Comparison of ENCODE assay signal across 2 cellular contexts in the genomic region with DNA sequence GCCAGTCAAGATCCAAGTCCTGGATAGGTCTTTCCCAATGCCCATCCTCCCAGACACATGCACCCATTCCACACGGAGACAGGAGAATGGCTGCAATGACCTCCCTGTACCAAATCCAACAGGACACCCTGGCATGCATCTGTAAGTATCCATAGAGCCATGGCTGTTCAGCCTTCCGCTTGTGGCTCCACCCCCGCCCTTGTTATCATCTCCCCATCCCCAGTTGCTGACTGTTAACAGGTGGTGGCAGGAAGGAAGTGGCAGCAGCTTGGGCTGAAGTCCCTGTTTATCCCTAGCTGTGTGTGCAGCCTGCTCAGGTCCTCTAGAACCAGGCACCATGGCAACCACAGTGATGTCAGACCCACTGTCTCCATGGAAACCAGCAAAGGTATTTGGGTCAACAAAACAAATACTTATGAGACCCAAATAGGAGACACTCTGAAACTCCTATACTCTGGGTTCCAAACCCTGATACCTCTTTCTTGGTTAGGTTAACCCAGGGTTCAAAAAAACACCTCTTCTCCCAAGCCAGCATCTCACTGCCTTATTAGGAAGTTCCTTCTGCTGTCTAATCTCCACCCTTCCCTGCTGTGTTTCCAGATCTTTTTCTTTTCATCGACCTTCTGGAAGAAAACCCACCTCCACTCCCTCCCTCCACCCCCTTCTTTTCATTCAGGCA.
A peak's percentile ranks its signal among the peaks of the same experiment; 100 is the strongest.
TF ChIP-seq lines count a peak whose summit lies in the region.

No MANE protein-coding gene starts in this region.

TF ChIP-seq in WTC11, 78 proteins besides CTCF, POLR2A, EP300 and RAD21:
- TF ChIP-seq, protein P1, sequence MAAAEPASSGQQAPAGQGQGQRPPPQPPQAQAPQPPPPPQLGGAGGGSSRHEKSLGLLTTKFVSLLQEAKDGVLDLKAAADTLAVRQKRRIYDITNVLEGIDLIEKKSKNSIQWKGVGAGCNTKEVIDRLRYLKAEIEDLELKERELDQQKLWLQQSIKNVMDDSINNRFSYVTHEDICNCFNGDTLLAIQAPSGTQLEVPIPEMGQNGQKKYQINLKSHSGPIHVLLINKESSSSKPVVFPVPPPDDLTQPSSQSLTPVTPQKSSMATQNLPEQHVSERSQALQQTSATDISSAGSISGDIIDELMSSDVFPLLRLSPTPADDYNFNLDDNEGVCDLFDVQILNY (CRISPR knock-in tag; IDR thresholded peaks at IDR 0.05), result no peak
- TF ChIP-seq CREM (CRISPR knock-in tag; IDR thresholded peaks at IDR 0.05) (no peak), IRF2 (CRISPR knock-in tag; IDR thresholded peaks at IDR 0.05; ENCODE audit: borderline replicate concordance, low read depth) (no peak), CBFB (CRISPR knock-in tag; IDR thresholded peaks at IDR 0.05; ENCODE audit: low read depth) (no peak), SP1 (CRISPR knock-in tag; conservative IDR thresholded peaks at IDR 0.05) (no peak)
- TF ChIP-seq, protein P2, sequence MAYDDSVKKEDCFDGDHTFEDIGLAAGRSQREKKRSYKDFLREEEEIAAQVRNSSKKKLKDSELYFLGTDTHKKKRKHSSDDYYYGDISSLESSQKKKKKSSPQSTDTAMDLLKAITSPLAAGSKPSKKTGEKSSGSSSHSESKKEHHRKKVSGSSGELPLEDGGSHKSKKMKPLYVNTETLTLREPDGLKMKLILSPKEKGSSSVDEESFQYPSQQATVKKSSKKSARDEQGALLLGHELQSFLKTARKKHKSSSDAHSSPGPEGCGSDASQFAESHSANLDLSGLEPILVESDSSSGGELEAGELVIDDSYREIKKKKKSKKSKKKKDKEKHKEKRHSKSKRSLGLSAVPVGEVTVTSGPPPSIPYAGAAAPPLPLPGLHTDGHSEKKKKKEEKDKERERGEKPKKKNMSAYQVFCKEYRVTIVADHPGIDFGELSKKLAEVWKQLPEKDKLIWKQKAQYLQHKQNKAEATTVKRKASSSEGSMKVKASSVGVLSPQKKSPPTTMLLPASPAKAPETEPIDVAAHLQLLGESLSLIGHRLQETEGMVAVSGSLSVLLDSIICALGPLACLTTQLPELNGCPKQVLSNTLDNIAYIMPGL (CRISPR knock-in tag; IDR thresholded peaks at IDR 0.05), result no peak
- TF ChIP-seq, protein P3, sequence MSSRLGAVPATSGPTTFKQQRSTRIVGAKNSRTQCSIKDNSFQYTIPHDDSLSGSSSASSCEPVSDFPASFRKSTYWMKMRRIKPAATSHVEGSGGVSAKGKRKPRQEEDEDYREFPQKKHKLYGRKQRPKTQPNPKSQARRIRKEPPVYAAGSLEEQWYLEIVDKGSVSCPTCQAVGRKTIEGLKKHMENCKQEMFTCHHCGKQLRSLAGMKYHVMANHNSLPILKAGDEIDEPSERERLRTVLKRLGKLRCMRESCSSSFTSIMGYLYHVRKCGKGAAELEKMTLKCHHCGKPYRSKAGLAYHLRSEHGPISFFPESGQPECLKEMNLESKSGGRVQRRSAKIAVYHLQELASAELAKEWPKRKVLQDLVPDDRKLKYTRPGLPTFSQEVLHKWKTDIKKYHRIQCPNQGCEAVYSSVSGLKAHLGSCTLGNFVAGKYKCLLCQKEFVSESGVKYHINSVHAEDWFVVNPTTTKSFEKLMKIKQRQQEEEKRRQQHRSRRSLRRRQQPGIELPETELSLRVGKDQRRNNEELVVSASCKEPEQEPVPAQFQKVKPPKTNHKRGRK (CRISPR knock-in tag; IDR thresholded peaks at IDR 0.05; ENCODE audit: borderline replicate concordance), result no peak
- TF ChIP-seq, protein P4, sequence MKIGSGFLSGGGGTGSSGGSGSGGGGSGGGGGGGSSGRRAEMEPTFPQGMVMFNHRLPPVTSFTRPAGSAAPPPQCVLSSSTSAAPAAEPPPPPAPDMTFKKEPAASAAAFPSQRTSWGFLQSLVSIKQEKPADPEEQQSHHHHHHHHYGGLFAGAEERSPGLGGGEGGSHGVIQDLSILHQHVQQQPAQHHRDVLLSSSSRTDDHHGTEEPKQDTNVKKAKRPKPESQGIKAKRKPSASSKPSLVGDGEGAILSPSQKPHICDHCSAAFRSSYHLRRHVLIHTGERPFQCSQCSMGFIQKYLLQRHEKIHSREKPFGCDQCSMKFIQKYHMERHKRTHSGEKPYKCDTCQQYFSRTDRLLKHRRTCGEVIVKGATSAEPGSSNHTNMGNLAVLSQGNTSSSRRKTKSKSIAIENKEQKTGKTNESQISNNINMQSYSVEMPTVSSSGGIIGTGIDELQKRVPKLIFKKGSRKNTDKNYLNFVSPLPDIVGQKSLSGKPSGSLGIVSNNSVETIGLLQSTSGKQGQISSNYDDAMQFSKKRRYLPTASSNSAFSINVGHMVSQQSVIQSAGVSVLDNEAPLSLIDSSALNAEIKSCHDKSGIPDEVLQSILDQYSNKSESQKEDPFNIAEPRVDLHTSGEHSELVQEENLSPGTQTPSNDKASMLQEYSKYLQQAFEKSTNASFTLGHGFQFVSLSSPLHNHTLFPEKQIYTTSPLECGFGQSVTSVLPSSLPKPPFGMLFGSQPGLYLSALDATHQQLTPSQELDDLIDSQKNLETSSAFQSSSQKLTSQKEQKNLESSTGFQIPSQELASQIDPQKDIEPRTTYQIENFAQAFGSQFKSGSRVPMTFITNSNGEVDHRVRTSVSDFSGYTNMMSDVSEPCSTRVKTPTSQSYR (CRISPR knock-in tag; IDR thresholded peaks at IDR 0.05), result no peak
- TF ChIP-seq, protein P5, sequence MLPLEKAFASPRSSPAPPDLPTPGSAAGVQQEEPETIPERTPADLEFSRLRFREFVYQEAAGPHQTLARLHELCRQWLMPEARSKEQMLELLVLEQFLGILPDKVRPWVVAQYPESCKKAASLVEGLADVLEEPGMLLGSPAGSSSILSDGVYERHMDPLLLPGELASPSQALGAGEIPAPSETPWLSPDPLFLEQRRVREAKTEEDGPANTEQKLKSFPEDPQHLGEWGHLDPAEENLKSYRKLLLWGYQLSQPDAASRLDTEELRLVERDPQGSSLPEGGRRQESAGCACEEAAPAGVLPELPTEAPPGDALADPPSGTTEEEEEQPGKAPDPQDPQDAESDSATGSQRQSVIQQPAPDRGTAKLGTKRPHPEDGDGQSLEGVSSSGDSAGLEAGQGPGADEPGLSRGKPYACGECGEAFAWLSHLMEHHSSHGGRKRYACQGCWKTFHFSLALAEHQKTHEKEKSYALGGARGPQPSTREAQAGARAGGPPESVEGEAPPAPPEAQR (CRISPR knock-in tag; IDR thresholded peaks at IDR 0.05), result no peak

TF ChIP-seq in HepG2, 621 proteins besides CTCF, POLR2A, EP300 and RAD21 (continues in another document):
- peak; percentile 84 for TF ChIP-seq RFX3 (CRISPR knock-in tag; IDR thresholded peaks at IDR 0.05)
- no peak for TF ChIP-seq ZNF34 (CRISPR knock-in tag; IDR thresholded peaks at IDR 0.05; ENCODE audit: borderline replicate concordance)
- peak; percentile 80 for TF ChIP-seq ETV5 (CRISPR knock-in tag; IDR thresholded peaks at IDR 0.05; ENCODE audit: borderline replicate concordance)
- TF ChIP-seq, protein P6, sequence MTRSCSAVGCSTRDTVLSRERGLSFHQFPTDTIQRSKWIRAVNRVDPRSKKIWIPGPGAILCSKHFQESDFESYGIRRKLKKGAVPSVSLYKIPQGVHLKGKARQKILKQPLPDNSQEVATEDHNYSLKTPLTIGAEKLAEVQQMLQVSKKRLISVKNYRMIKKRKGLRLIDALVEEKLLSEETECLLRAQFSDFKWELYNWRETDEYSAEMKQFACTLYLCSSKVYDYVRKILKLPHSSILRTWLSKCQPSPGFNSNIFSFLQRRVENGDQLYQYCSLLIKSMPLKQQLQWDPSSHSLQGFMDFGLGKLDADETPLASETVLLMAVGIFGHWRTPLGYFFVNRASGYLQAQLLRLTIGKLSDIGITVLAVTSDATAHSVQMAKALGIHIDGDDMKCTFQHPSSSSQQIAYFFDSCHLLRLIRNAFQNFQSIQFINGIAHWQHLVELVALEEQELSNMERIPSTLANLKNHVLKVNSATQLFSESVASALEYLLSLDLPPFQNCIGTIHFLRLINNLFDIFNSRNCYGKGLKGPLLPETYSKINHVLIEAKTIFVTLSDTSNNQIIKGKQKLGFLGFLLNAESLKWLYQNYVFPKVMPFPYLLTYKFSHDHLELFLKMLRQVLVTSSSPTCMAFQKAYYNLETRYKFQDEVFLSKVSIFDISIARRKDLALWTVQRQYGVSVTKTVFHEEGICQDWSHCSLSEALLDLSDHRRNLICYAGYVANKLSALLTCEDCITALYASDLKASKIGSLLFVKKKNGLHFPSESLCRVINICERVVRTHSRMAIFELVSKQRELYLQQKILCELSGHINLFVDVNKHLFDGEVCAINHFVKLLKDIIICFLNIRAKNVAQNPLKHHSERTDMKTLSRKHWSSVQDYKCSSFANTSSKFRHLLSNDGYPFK (CRISPR knock-in tag; IDR thresholded peaks at IDR 0.05; ENCODE audit: borderline replicate concordance), result no peak
- TF ChIP-seq ZNF451 (CRISPR knock-in tag; IDR thresholded peaks at IDR 0.05), result 0 out of 2 replicates have a peak, but pooled peaks have one; percentile 35
- TF ChIP-seq, protein P7, sequence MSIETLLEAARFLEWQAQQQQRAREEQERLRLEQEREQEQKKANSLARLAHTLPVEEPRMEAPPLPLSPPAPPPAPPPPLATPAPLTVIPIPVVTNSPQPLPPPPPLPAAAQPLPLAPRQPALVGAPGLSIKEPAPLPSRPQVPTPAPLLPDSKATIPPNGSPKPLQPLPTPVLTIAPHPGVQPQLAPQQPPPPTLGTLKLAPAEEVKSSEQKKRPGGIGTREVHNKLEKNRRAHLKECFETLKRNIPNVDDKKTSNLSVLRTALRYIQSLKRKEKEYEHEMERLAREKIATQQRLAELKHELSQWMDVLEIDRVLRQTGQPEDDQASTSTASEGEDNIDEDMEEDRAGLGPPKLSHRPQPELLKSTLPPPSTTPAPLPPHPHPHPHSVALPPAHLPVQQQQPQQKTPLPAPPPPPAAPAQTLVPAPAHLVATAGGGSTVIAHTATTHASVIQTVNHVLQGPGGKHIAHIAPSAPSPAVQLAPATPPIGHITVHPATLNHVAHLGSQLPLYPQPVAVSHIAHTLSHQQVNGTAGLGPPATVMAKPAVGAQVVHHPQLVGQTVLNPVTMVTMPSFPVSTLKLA (IDR thresholded peaks at IDR 0.05), result peak; percentile 41; the same call in 1 of the 2 replicates
- no peak for TF ChIP-seq ZFP62 (CRISPR knock-in tag; IDR thresholded peaks at IDR 0.05)
- peak; percentile 54; the same call in 1 of the 2 replicates for TF ChIP-seq SALL1 (CRISPR knock-in tag; IDR thresholded peaks at IDR 0.05)
- TF ChIP-seq, protein P8, sequence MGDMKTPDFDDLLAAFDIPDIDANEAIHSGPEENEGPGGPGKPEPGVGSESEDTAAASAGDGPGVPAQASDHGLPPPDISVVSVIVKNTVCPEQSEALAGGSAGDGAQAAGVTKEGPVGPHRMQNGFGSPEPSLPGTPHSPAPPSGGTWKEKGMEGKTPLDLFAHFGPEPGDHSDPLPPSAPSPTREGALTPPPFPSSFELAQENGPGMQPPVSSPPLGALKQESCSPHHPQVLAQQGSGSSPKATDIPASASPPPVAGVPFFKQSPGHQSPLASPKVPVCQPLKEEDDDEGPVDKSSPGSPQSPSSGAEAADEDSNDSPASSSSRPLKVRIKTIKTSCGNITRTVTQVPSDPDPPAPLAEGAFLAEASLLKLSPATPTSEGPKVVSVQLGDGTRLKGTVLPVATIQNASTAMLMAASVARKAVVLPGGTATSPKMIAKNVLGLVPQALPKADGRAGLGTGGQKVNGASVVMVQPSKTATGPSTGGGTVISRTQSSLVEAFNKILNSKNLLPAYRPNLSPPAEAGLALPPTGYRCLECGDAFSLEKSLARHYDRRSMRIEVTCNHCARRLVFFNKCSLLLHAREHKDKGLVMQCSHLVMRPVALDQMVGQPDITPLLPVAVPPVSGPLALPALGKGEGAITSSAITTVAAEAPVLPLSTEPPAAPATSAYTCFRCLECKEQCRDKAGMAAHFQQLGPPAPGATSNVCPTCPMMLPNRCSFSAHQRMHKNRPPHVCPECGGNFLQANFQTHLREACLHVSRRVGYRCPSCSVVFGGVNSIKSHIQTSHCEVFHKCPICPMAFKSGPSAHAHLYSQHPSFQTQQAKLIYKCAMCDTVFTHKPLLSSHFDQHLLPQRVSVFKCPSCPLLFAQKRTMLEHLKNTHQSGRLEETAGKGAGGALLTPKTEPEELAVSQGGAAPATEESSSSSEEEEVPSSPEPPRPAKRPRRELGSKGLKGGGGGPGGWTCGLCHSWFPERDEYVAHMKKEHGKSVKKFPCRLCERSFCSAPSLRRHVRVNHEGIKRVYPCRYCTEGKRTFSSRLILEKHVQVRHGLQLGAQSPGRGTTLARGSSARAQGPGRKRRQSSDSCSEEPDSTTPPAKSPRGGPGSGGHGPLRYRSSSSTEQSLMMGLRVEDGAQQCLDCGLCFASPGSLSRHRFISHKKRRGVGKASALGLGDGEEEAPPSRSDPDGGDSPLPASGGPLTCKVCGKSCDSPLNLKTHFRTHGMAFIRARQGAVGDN (CRISPR knock-in tag; IDR thresholded peaks at IDR 0.05), result peak; percentile 67
- TF ChIP-seq, protein P9, sequence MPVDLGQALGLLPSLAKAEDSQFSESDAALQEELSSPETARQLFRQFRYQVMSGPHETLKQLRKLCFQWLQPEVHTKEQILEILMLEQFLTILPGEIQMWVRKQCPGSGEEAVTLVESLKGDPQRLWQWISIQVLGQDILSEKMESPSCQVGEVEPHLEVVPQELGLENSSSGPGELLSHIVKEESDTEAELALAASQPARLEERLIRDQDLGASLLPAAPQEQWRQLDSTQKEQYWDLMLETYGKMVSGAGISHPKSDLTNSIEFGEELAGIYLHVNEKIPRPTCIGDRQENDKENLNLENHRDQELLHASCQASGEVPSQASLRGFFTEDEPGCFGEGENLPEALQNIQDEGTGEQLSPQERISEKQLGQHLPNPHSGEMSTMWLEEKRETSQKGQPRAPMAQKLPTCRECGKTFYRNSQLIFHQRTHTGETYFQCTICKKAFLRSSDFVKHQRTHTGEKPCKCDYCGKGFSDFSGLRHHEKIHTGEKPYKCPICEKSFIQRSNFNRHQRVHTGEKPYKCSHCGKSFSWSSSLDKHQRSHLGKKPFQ (CRISPR knock-in tag; IDR thresholded peaks at IDR 0.05; ENCODE audit: insufficient replicate concordance), result peak; percentile 35
- TF ChIP-seq, protein P10, sequence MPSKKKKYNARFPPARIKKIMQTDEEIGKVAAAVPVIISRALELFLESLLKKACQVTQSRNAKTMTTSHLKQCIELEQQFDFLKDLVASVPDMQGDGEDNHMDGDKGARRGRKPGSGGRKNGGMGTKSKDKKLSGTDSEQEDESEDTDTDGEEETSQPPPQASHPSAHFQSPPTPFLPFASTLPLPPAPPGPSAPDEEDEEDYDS (CRISPR knock-in tag; IDR thresholded peaks at IDR 0.05), result peak; percentile 55; the same call in 1 of the 2 replicates
- TF ChIP-seq GTF3A (CRISPR knock-in tag; conservative IDR thresholded peaks at IDR 0.05), result no peak
- TF ChIP-seq, protein P11, sequence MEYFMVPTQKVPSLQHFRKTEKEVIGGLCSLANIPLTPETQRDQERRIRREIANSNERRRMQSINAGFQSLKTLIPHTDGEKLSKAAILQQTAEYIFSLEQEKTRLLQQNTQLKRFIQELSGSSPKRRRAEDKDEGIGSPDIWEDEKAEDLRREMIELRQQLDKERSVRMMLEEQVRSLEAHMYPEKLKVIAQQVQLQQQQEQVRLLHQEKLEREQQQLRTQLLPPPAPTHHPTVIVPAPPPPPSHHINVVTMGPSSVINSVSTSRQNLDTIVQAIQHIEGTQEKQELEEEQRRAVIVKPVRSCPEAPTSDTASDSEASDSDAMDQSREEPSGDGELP (IDR thresholded peaks at IDR 0.05; ENCODE audit: borderline replicate concordance, low read depth), result peak; percentile 83; the same call in 1 of the 2 replicates
- no peak for TF ChIP-seq LCORL (IDR thresholded peaks at IDR 0.05)
- TF ChIP-seq LCORL (CRISPR knock-in tag; IDR thresholded peaks at IDR 0.05), result no peak
- TF ChIP-seq FOXK2 (IDR thresholded peaks at IDR 0.05), result peak; percentile 91
- peak; percentile 83; the same call in 1 of the 2 replicates for TF ChIP-seq RBAK (CRISPR knock-in tag; IDR thresholded peaks at IDR 0.05)
- peak; percentile 71; the same call in 1 of the 2 replicates for TF ChIP-seq SRF (IDR thresholded peaks at IDR 0.05; ENCODE audit: low read depth, low read length)
- peak; percentile 87 for TF ChIP-seq SAP130 (CRISPR knock-in tag; IDR thresholded peaks at IDR 0.05; ENCODE audit: low read depth)
- TF ChIP-seq FOXK1 (CRISPR knock-in tag; IDR thresholded peaks at IDR 0.05; ENCODE audit: borderline replicate concordance, low read depth), result 0 out of 2 replicates have a peak, but pooled peaks have one; percentile 19
- no peak for TF ChIP-seq GABPA (IDR thresholded peaks at IDR 0.05; ENCODE audit: low read depth, low read length)
- TF ChIP-seq GABPA (CRISPR knock-in tag; IDR thresholded peaks at IDR 0.05; ENCODE audit: low read depth), result peak; percentile 78
- TF ChIP-seq PHF5A (CRISPR knock-in tag; IDR thresholded peaks at IDR 0.05; ENCODE audit: low read depth, unreplicated experiment), result peak; percentile 22
- TF ChIP-seq HDAC2 (CRISPR knock-in tag; IDR thresholded peaks at IDR 0.05), result peak; percentile 10; the same call in 1 of the 2 replicates
